26 cellular contexts compared by ENCODE assay signal in genomic region chr4:85774000-85774399, GRCh38.
A peak's percentile ranks its signal among the peaks of the same experiment; 100 is the strongest.
DNase-seq lines count a peak whose midpoint lies in the region; ATAC-seq, FAIRE-seq and TF ChIP-seq lines count a peak whose summit lies in the region.
"Had no signal": no experiment of that assay in that cellular context is flagged by ENCODE, and none has a peak within 500 bp of the region (broad histone marks: within the 10 kb centered on the region; RNA-seq: fewer than 3 reads in every experiment).

No MANE protein-coding gene starts in this region.

- H3K4me2 ChIP-seq in HCT116 (ENCODE audit: low read length) (no peak overlapping the region), keratinocyte (ENCODE audit: control insufficient read depth, extremely low read depth, insufficient read depth, low read depth, low read length) (no peak overlapping the region)
- H3K4me2 ChIP-seq: KMS-11, SK-N-SH had no signal

- FAIRE-seq in bronchial epithelial cell (lab: Jason Lieb, UNC) (no peak), keratinocyte (lab: Jason Lieb, UNC) (no peak)
- FAIRE-seq: D721Med had no signal

- no peak overlapping the region for H3K9ac ChIP-seq in HCT116 (ENCODE audit: low read length)
- no peak overlapping the region for H3K9ac ChIP-seq in keratinocyte (ENCODE audit: control insufficient read depth, extremely low read depth, insufficient read depth, low read length)
- no peak overlapping the region for H3K9ac ChIP-seq in colonic mucosa (ENCODE audit: low read depth in 2 of 2, low read length in 2 of 2)
- H3K9ac ChIP-seq: KMS-11, SK-N-SH had no signal

- H3K36me3 ChIP-seq in BE2C = no peaks in the 10 kb centered on the region
- no peaks in the 10 kb centered on the region for H3K36me3 ChIP-seq in HCT116 (ENCODE audit: control insufficient read depth in 1 of 2, insufficient read depth in 2 of 2, low read length in 2 of 2)
- H3K36me3 ChIP-seq in bronchial epithelial cell (ENCODE audit: control insufficient read depth, insufficient read depth, low read length) = no peaks in the 10 kb centered on the region
- no peaks in the 10 kb centered on the region for H3K36me3 ChIP-seq in keratinocyte (ENCODE audit: control insufficient read depth in 2 of 2, extremely low read depth in 1 of 2, insufficient read depth in 2 of 2, low read length in 2 of 2)
- H3K36me3 ChIP-seq in colonic mucosa = no peaks in the 10 kb centered on the region
- H3K36me3 ChIP-seq: spleen, thoracic aorta, vagina had no signal

- DNase-seq in BE2C (peak; percentile 52), HCT116 (ENCODE audit: low read depth, low spot score) (no peak), bronchial epithelial cell (ENCODE audit: low read depth) (peak; percentile 35), keratinocyte (ENCODE audit: low read depth, low spot score) (no peak), colonic mucosa (no peak)
- DNase-seq in activated effector memory CD4-positive, alpha-beta T cell treated with anti-CD3 and anti-CD28 coated beads, Interleukin-2, amount 50 U/mL, for 16 hours = no peak
- DNase-seq: activated CD4-positive, alpha-beta T cell treated with anti-CD3 and anti-CD28 coated beads, Interleukin-2, amount 50 U/mL, for 48 hours; activated CD8-positive, alpha-beta memory T cell treated with anti-CD3 and anti-CD28 coated beads, Interleukin-2, amount 50 U/mL, for 48 hours; activated effector memory CD4-positive, alpha-beta T cell treated with Interleukin-2 at 50 U/mL for 16 hours; body of pancreas; effector memory CD8-positive, alpha-beta T cell; GF-D8; MV-4-11; NCI-H187 treated with DMSO at 0.1 percent for 48 hours; occipital lobe; retina; SK-N-SH; spleen; stimulated activated CD4-positive, alpha-beta T cell treated with anti-CD3 and anti-CD28 coated beads, Interleukin-4, amount 100 ng/mL, for 1 hour; stimulated activated naive CD4-positive, alpha-beta T cell had no signal

- H3K79me2 ChIP-seq in HCT116 (ENCODE audit: insufficient read depth, low read length) (no peaks in the 10 kb centered on the region), keratinocyte (ENCODE audit: control insufficient read depth, insufficient read depth, low read length) (no peaks in the 10 kb centered on the region)

- H2AFZ ChIP-seq in HCT116 (ENCODE audit: low read depth, low read length, poor library complexity, severe bottlenecking) = no peak overlapping the region
- H2AFZ ChIP-seq in keratinocyte (ENCODE audit: control insufficient read depth, low read length) = peak overlapping the region; percentile 69

- H3K9me1 ChIP-seq in keratinocyte (ENCODE audit: control insufficient read depth, extremely low read depth, insufficient read depth, low read length) = no peaks in the 10 kb centered on the region

- H3K27ac ChIP-seq in HCT116 (ENCODE audit: low read depth, low read length) (no peak overlapping the region), keratinocyte (ENCODE audit: control insufficient read depth, insufficient read depth, low read length) (no peak overlapping the region), colonic mucosa (no peak overlapping the region)
- H3K27ac ChIP-seq: KMS-11, thoracic aorta, vagina had no signal

- H3K4me1 ChIP-seq in BE2C = peaks cover 18% of the 10 kb centered on the region
- H3K4me1 ChIP-seq in HCT116 (ENCODE audit: control insufficient read depth in 1 of 2, insufficient read depth in 2 of 2, low read length in 2 of 2) = peaks cover 0 to 10% of the 10 kb centered on the region in 2 experiments; a peak in 1 of 4 replicates
- peaks cover 19% of the 10 kb centered on the region for H3K4me1 ChIP-seq in keratinocyte (ENCODE audit: control insufficient read depth, extremely low read depth, insufficient read depth, low read length)
- H3K4me1 ChIP-seq in colonic mucosa = no peaks in the 10 kb centered on the region

- TF ChIP-seq CTCF in BE2C (IDR thresholded peaks at IDR 0.05; ENCODE audit: low read depth, low read length) = no peak
- TF ChIP-seq CTCF in HCT116 (IDR thresholded peaks at IDR 0.05 in 2 of 3, conservative IDR thresholded peaks at IDR 0.05 in 1 of 3; ENCODE audit: borderline replicate concordance in 1 of 3, insufficient read depth in 1 of 3, low read depth in 2 of 3, low read length in 2 of 3) = no peak
- TF ChIP-seq CTCF in bronchial epithelial cell (IDR thresholded peaks at IDR 0.05; ENCODE audit: insufficient read depth, low read length, severe bottlenecking) = no peak
- no peak for TF ChIP-seq CTCF in keratinocyte (optimal IDR thresholded peaks at IDR 0.05 in 1 of 3, IDR thresholded peaks at IDR 0.05 in 1 of 3, conservative IDR thresholded peaks at IDR 0.05 in 1 of 3; ENCODE audit: extremely low read depth in 1 of 3, insufficient read depth in 2 of 3, low read length in 3 of 3)
- TF ChIP-seq CTCF in colonic mucosa (IDR thresholded peaks at IDR 0.05) = no peak

- 0 out of 2 replicates have a peak, but pooled peaks cover 3% of the 10 kb centered on the region for H3K9me2 ChIP-seq in HCT116 (ENCODE audit: insufficient read depth)
- H3K9me2 ChIP-seq: SK-N-SH had no signal

- H4K20me1 ChIP-seq in HCT116 (ENCODE audit: insufficient read depth) = no peaks in the 10 kb centered on the region
- H4K20me1 ChIP-seq in keratinocyte (ENCODE audit: control insufficient read depth, extremely low read depth, insufficient read depth, low read length) = no peaks in the 10 kb centered on the region

- TF ChIP-seq POLR2A in HCT116 (IDR thresholded peaks at IDR 0.05; ENCODE audit: borderline replicate concordance, extremely low read depth, insufficient read depth, insufficient read length) = no peak

- ATAC-seq in HCT116 (no peak), HG03025 (IDR thresholded peaks at IDR 0.05; ENCODE audit: low FRiP score, unreplicated experiment) (no peak), HG03457 (IDR thresholded peaks at IDR 0.05; ENCODE audit: unreplicated experiment) (no peak)
- ATAC-seq: body of pancreas; effector memory CD8-positive, alpha-beta T cell had no signal

- POLR2A ChIA-PET in HCT116 (lab: Charles Lee) = no interaction called here

- no peaks in the 10 kb centered on the region for H3K27me3 ChIP-seq in BE2C
- H3K27me3 ChIP-seq in HCT116 (ENCODE audit: insufficient read depth, low read length) = no peaks in the 10 kb centered on the region
- no peaks in the 10 kb centered on the region for H3K27me3 ChIP-seq in bronchial epithelial cell (ENCODE audit: control insufficient read depth, insufficient read depth, low read length)
- H3K27me3 ChIP-seq in keratinocyte (ENCODE audit: control insufficient read depth, extremely low read depth, insufficient read depth, low read length) = no peaks in the 10 kb centered on the region
- no peaks in the 10 kb centered on the region for H3K27me3 ChIP-seq in colonic mucosa
- H3K27me3 ChIP-seq: body of pancreas, spleen, vagina had no signal

- dilution Hi-C loops in keratinocyte (cut with MboI; ENCODE audit: extremely low pct_ligation_motif_present, low sequenced_read_pairs) = no loop called here

- H3K4me3 ChIP-seq in BE2C (ENCODE audit: low read depth, low read length) (no peak overlapping the region), HCT116 (replicated peaks in 1 of 2; ENCODE audit: low read depth in 1 of 2, low read length in 2 of 2) (no peak overlapping the region), bronchial epithelial cell (ENCODE audit: low read depth, low read length) (no peak overlapping the region), keratinocyte (ENCODE audit: control insufficient read depth in 2 of 3, extremely low read depth in 1 of 3, insufficient read depth in 2 of 3, low read depth in 1 of 3, low read length in 3 of 3) (no peak overlapping the region), colonic mucosa (no peak overlapping the region)
- H3K4me3 ChIP-seq: body of pancreas, spleen, thoracic aorta, vagina had no signal

- H3K9me3 ChIP-seq in BE2C (no peaks in the 10 kb centered on the region), HCT116 (ENCODE audit: control insufficient read depth in 1 of 2, insufficient read depth in 1 of 2, low read depth in 1 of 2, low read length in 2 of 2) (no peaks in the 10 kb centered on the region), keratinocyte (ENCODE audit: control insufficient read depth, low read depth, low read length) (no peaks in the 10 kb centered on the region), colonic mucosa (no peaks in the 10 kb centered on the region)
- H3K9me3 ChIP-seq: body of pancreas, SK-N-SH, spleen, thoracic aorta, vagina had no signal

- no peak for TF ChIP-seq RAD21 in HCT116 (IDR thresholded peaks at IDR 0.05; ENCODE audit: low read depth)

- intact Hi-C loops in HCT116 (cut with micrococcal nuclease) = no loop called here
- intact Hi-C loops in colonic mucosa (cut with DNase I) = no loop called here

- BruUV-seq in HCT116 (replicated peaks; lab: Mats Ljungman, UMichigan) = no TSS peak

- RAD21 ChIA-PET in HCT116 (lab: Charles Lee; ENCODE audit: low non-redundant PET in 1 of 2, low total read pairs in 2 of 2, uncharacterized antibody in 2 of 2, unreplicated experiment in 2 of 2) = no interaction called here

- CTCF ChIA-PET in HCT116 (lab: Charles Lee) = interaction anchor here (1.3 kb wide), 1 partner anchor 23 kb away, joined by 3 read pairs; no protein-coding TSS in a partner anchor

TF ChIP-seq in HCT116, 20 proteins besides CTCF, POLR2A, EP300 and RAD21:
- TF ChIP-seq ATF3 (IDR thresholded peaks at IDR 0.05) = no peak
- TF ChIP-seq TCF7L2 (IDR thresholded peaks at IDR 0.05; ENCODE audit: borderline replicate concordance, extremely low read depth, insufficient read depth, insufficient read length) = peak; percentile 69

Comparison
In these comparisons a context has a peak if more than half of its experiments do, and no peak if none do; other contexts are left out.
1. DNase-seq: peak in BE2C (single experiment) and bronchial epithelial cell (single experiment); none in HCT116 (single experiment), keratinocyte (single experiment), activated effector memory CD4-positive, alpha-beta T cell treated with anti-CD3 and anti-CD28 coated beads, Interleukin-2, amount 50 U/mL, for 16 hours (single experiment) and colonic mucosa (single experiment).